Comparison of ENCODE assay signal across 24 cellular contexts in genomic region chr21:33305344-33305671, GRCh38. TPM values are rescaled to one million over a fixed set of nuclear protein-coding genes. Genes with fewer than 3 reads are reported as not detected.
DNase-seq lines count a peak whose midpoint lies in the region; ATAC-seq and TF ChIP-seq lines count a peak whose summit lies in the region.
"Had no signal": no experiment of that assay in that cellular context is flagged by ENCODE, and none has a peak within 500 bp of the region (broad histone marks: within the 10 kb centered on the region; RNA-seq: fewer than 3 reads in every experiment).

No MANE protein-coding gene starts in this region.

- H2AFZ ChIP-seq in OCI-LY7 (ENCODE audit: low read length), result peak overlapping the region; percentile 64; the same call in 1 of the 2 replicates
- H2AFZ ChIP-seq: GM23248 had no signal

- H3K4me3 ChIP-seq in CD8-positive, alpha-beta memory T cell (ENCODE audit: low read length), result no peak overlapping the region
- H3K4me3 ChIP-seq in OCI-LY7 (ENCODE audit: low read depth, low read length, poor library complexity, severe bottlenecking), result no peak overlapping the region
- no peak overlapping the region for H3K4me3 ChIP-seq in spleen
- H3K4me3 ChIP-seq in A673 (ENCODE audit: low read depth, low read length, poor library complexity, severe bottlenecking), result no peak overlapping the region
- H3K4me3 ChIP-seq: GM23248, SJSA1 had no signal

- no peaks in the 10 kb centered on the region for H3K36me3 Mint-ChIP-seq in CD8-positive, alpha-beta memory T cell
- H3K36me3 Mint-ChIP-seq in dendritic cell treated with granulocyte-macrophage colony-stimulating factor and Interleukin-4, amounts not matched to agents 40 ng/mL and 50 ng/mL, for 4 days (ENCODE audit: low read depth), result no peaks in the 10 kb centered on the region

- no peaks in the 10 kb centered on the region for H4K20me1 ChIP-seq in OCI-LY7 (ENCODE audit: insufficient read depth, low read length)

- H3K36me3 ChIP-seq in CD8-positive, alpha-beta memory T cell (ENCODE audit: insufficient read depth, low read length), result no peaks in the 10 kb centered on the region
- H3K36me3 ChIP-seq in OCI-LY7 (ENCODE audit: insufficient read depth, low read length), result peaks cover 8% of the 10 kb centered on the region
- no peaks in the 10 kb centered on the region for H3K36me3 ChIP-seq in spleen
- H3K36me3 ChIP-seq in A673 (ENCODE audit: insufficient read depth, low read length, poor library complexity, severe bottlenecking), result no peaks in the 10 kb centered on the region
- H3K36me3 ChIP-seq: SJSA1 had no signal

- H3K79me2 ChIP-seq in OCI-LY7 (ENCODE audit: insufficient read depth, low read depth, low read length), result no peaks in the 10 kb centered on the region

- CTCF ChIA-PET in CD8-positive, alpha-beta memory T cell (lab: Charles Lee), result no interaction called here
- CTCF ChIA-PET in OCI-LY7 (lab: Charles Lee; ENCODE audit: unreplicated experiment), result no interaction called here
- CTCF ChIA-PET in A673 (lab: Charles Lee), result no interaction called here

- H3K9me2 ChIP-seq in OCI-LY7 (ENCODE audit: insufficient read depth, low read length), result no peaks in the 10 kb centered on the region

- no peaks in the 10 kb centered on the region for H3K27me3 ChIP-seq in CD8-positive, alpha-beta memory T cell (ENCODE audit: insufficient read depth, low read length, poor library complexity, severe bottlenecking)
- H3K27me3 ChIP-seq in spleen (replicated peaks in 1 of 7), result no peaks in the 10 kb centered on the region
- no peaks in the 10 kb centered on the region for H3K27me3 ChIP-seq in A673 (replicated peaks; ENCODE audit: insufficient read depth, low read depth, low read length, poor library complexity)
- H3K27me3 ChIP-seq: SJSA1 had no signal

- peaks cover 24% of the 10 kb centered on the region for H3K4me1 ChIP-seq in CD8-positive, alpha-beta memory T cell (ENCODE audit: insufficient read depth, low read length)
- H3K4me1 ChIP-seq in OCI-LY7 (ENCODE audit: insufficient read depth, low read length, poor library complexity, severe bottlenecking) (peaks cover 100% of the 10 kb centered on the region), spleen (peaks cover 18 to 76% (median 43%) of the 10 kb centered on the region in 6 donors), A673 (ENCODE audit: insufficient read depth, low read length, poor library complexity, severe bottlenecking) (peaks cover 7% of the 10 kb centered on the region)

- peaks cover 22 to 26% (median 23%) of the 10 kb centered on the region in 3 donors for H3K4me1 Mint-ChIP-seq in CD8-positive, alpha-beta memory T cell
- H3K4me1 Mint-ChIP-seq in dendritic cell treated with granulocyte-macrophage colony-stimulating factor and Interleukin-4, amounts not matched to agents 40 ng/mL and 50 ng/mL, for 4 days (ENCODE audit: low read depth), result peaks cover 81% of the 10 kb centered on the region

- TF ChIP-seq CTCF in OCI-LY7 (conservative IDR thresholded peaks at IDR 0.05; ENCODE audit: low read length), result no peak
- no peak for TF ChIP-seq CTCF in spleen (IDR thresholded peaks at IDR 0.05 in 8 of 11, conservative IDR thresholded peaks at IDR 0.05 in 3 of 11)
- no peak for TF ChIP-seq CTCF in A673 (conservative IDR thresholded peaks at IDR 0.05; ENCODE audit: low read depth, low read length)

- H3K4me2 ChIP-seq in OCI-LY7 (ENCODE audit: low read length), result peak overlapping the region; percentile 21

- POLR2A ChIA-PET in CD8-positive, alpha-beta memory T cell (lab: Charles Lee), result no interaction called here
- POLR2A ChIA-PET in OCI-LY7 (lab: Charles Lee) (interaction anchor here (1.0 kb wide), 2 partner anchors 40 to 80 kb away, joined by 3 read pairs; partner anchors contain the start of gene IL10RB), A673 (lab: Charles Lee; ENCODE audit: low non-redundant PET) (no interaction called here)

- H3K4me3 Mint-ChIP-seq in CD8-positive, alpha-beta memory T cell, result no peak overlapping the region
- H3K4me3 Mint-ChIP-seq in dendritic cell treated with granulocyte-macrophage colony-stimulating factor and Interleukin-4, amounts not matched to agents 40 ng/mL and 50 ng/mL, for 4 days, result no peak overlapping the region
- H3K4me3 Mint-ChIP-seq: H9, HFFc6 had no signal

- H3K9me3 Mint-ChIP-seq in CD8-positive, alpha-beta memory T cell, result no peaks in the 10 kb centered on the region
- H3K9me3 Mint-ChIP-seq in dendritic cell treated with granulocyte-macrophage colony-stimulating factor and Interleukin-4, amounts not matched to agents 40 ng/mL and 50 ng/mL, for 4 days, result no peaks in the 10 kb centered on the region
- H3K9me3 Mint-ChIP-seq: H9 had no signal

- WGBS in spleen, 5 donors, result 90 to 98% (median 94%) methylated on average over 4 of the region's 4 CpGs

- no peaks in the 10 kb centered on the region for H3K27me3 Mint-ChIP-seq in CD8-positive, alpha-beta memory T cell
- H3K27me3 Mint-ChIP-seq in dendritic cell treated with granulocyte-macrophage colony-stimulating factor and Interleukin-4, amounts not matched to agents 40 ng/mL and 50 ng/mL, for 4 days, result no peaks in the 10 kb centered on the region

- TF ChIP-seq POLR2A in spleen (IDR thresholded peaks at IDR 0.05), result no peak

- no TSS peak for BruUV-seq in OCI-LY7 (replicated peaks; lab: Mats Ljungman, UMichigan)
- no TSS peak for BruUV-seq in A673 (replicated peaks; lab: Mats Ljungman, UMichigan)

- no peak for ATAC-seq in HG02852 (IDR thresholded peaks at IDR 0.05; ENCODE audit: unreplicated experiment)
- ATAC-seq: Right ventricle myocardium inferior had no signal

- peak overlapping the region; percentile 13 for H3K27ac ChIP-seq in CD8-positive, alpha-beta memory T cell (ENCODE audit: low read depth, low read length)
- H3K27ac ChIP-seq in OCI-LY7 (ENCODE audit: low read depth, low read length, poor library complexity, severe bottlenecking), result peak overlapping the region; percentile 99
- H3K27ac ChIP-seq in spleen, result peak overlapping the region in 6 of 8 donors; percentile 59 to 95 (median 78)
- H3K27ac ChIP-seq in A673 (ENCODE audit: low read depth, low read length, poor library complexity, severe bottlenecking), result no peak overlapping the region
- H3K27ac ChIP-seq: GM23248, SJSA1 had no signal

- H3K9me3 ChIP-seq in CD8-positive, alpha-beta memory T cell (ENCODE audit: low read length), result no peaks in the 10 kb centered on the region
- H3K9me3 ChIP-seq in OCI-LY7 (ENCODE audit: low read length) (peaks cover 7% of the 10 kb centered on the region; the same call in 1 of the 2 replicates), spleen (peaks cover 0 to 3% (median 0%) of the 10 kb centered on the region in 8 donors), A673 (ENCODE audit: low read depth, low read length, poor library complexity, severe bottlenecking) (no peaks in the 10 kb centered on the region)
- H3K9me3 ChIP-seq: SJSA1 had no signal

- DNase-seq in CD8-positive, alpha-beta memory T cell, result no peak
- DNase-seq in OCI-LY7 (ENCODE audit: low spot score) (no peak), spleen (no peak), A673 (ENCODE audit: low spot score) (no peak), globus pallidus (ENCODE audit: low spot score) (no peak), pons (ENCODE audit: low spot score) (no peak)
- DNase-seq: C1 segment of cervical spinal cord; DMS 273 treated with DMSO at 0.1 percent for 48 hours; DMS79 treated with DMSO at 0.1 percent for 48 hours; GM23248; H9; HFFc6; NCI-H1105; NCI-H146; NCI-H2081; NCI-H2171; NCI-H345; NCI-H524; NCI-H774; NK-92 treated with Interleukin-12 subunit alpha and Interleukin-12 subunit beta, amount 100 ng/mL, for 24 hours had no signal

- no peak overlapping the region for H3K27ac Mint-ChIP-seq in CD8-positive, alpha-beta memory T cell
- H3K27ac Mint-ChIP-seq in dendritic cell treated with granulocyte-macrophage colony-stimulating factor and Interleukin-4, amounts not matched to agents 40 ng/mL and 50 ng/mL, for 4 days, result peak overlapping the region; percentile 96
- H3K27ac Mint-ChIP-seq: H9, HFFc6 had no signal

- intact Hi-C loops in OCI-LY7 (cut with micrococcal nuclease; ENCODE audit: unreplicated experiment) (no loop called here), spleen (cut with DNase I; ENCODE audit: low total_unique reads) (no loop called here), A673 (cut with micrococcal nuclease; ENCODE audit: unreplicated experiment) (no loop called here)
- intact Hi-C loops in dendritic cell treated with granulocyte-macrophage colony-stimulating factor and Interleukin-4, amounts not matched to agents 40 ng/mL and 50 ng/mL, for 4 days (cut with micrococcal nuclease), result no loop called here

RNA-seq across cellular contexts. Expression of gene IFNAR1, which starts 19.5 kb away (rescaled TPM):
- total RNA-seq in CD8-positive, alpha-beta memory T cell, result 10 to 100 TPM; 31.6 to 34.1 TPM
- polyA plus RNA-seq in CD8-positive, alpha-beta memory T cell, result 54.6 TPM
- total RNA-seq in OCI-LY7 (2014; rRNA removed; shearing (Covaris generic)), result 17.0 and 18.1 TPM in 2 replicates
- total RNA-seq in OCI-LY7 (2022) (60.8 and 65.2 TPM in 2 replicates), spleen (10 to 100 TPM; 53.2 to 86.1 (median 75.6) TPM), A673 (2021) (32.4 and 38.1 TPM in 2 replicates)
- 10 to 100 TPM in 2 of 3 donors, 1 to 10 TPM in 1; 9.2 to 12.8 (median 10.1) TPM for polyA plus RNA-seq in spleen

RNA-seq across cellular contexts. Expression of gene IL10RB, which starts 39.1 kb away (rescaled TPM):
- total RNA-seq in CD8-positive, alpha-beta memory T cell, result 10 to 100 TPM; 23.4 to 25.3 TPM
- 51.4 TPM for polyA plus RNA-seq in CD8-positive, alpha-beta memory T cell
- total RNA-seq in OCI-LY7 (2014; rRNA removed; shearing (Covaris generic)), result 44.3 and 48.0 TPM in 2 replicates
- total RNA-seq in OCI-LY7 (2022) (48.3 and 54.5 TPM in 2 replicates), spleen (10 to 100 TPM; 44.1 to 89.7 (median 60.7) TPM), A673 (2021) (11.1 and 12.7 TPM in 2 replicates)
- polyA plus RNA-seq in spleen, result 10 to 100 TPM; 25.4 to 29.6 (median 29.3) TPM
